ENCODE assay signal across 34 cellular contexts in genomic region chrX:16957751-16958150, GRCh38.
"Had no signal": no experiment of that assay in that cellular context is flagged by ENCODE, and none has a peak within 500 bp of the region (broad histone marks: within the 10 kb centered on the region; RNA-seq: fewer than 3 reads in every experiment).

No MANE protein-coding gene starts in this region.

- H3K27me3 ChIP-seq: MG63 had no signal

- H3K9me3 ChIP-seq: MG63 had no signal

- H3K9ac ChIP-seq: KMS-11 had no signal

- DNase-seq: Karpas-422, Kasumi-1, KG1, MG63, MM.1S, MV-4-11, NCI-H1048, NCI-H1092, NCI-H1092 treated with DMSO at 0.1 percent for 48 hours, NCI-H1105, NCI-H1105 treated with DMSO at 0.1 percent for 48 hours, NCI-H1417, NCI-H1417 treated with DMSO at 0.1 percent for 48 hours, NCI-H1436, NCI-H1436 treated with DMSO at 0.1 percent for 48 hours, NCI-H146, NCI-H1694, NCI-H1694 treated with DMSO at 0.1 percent for 48 hours, NCI-H187, NCI-H187 treated with DMSO at 0.1 percent for 48 hours, NCI-H1930, NCI-H2029, NCI-H2029 treated with DMSO at 0.1 percent for 48 hours, NCI-H2081, NCI-H2081 treated with DMSO at 0.1 percent for 48 hours, NCI-H2107, NCI-H2171, NCI-H2171 treated with DMSO at 0.1 percent for 48 hours, NCI-H2227 treated with DMSO at 0.1 percent for 48 hours, NCI-H226, NCI-H345, NCI-H446, NCI-H446 treated with DMSO at 0.1 percent for 48 hours had no signal

- H3K36me3 ChIP-seq: MG63 had no signal

- H3K4me3 ChIP-seq: MG63 had no signal

- H3K27ac ChIP-seq: KMS-11 had no signal
